ENCODE assay signal across 17 cellular contexts in the genomic region with DNA sequence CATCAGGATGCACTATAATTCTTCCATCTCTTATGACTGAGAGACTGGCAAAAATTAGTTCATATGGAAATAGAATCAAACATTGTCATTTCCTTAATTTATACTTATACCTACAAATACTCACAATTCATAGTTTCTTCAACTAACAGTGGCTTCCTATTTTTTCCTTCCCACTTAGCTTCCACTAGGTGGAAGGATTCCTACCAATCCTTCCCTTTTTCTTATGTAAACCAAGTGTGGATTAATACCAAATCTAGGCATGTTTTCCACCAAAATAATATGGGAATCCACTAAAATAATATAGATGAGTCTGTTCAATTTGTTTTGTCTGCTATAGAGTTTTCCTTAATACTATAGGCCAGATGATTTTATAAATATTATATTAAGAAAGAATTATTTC.
"Had no signal": no experiment of that assay in that cellular context is flagged by ENCODE, and none has a peak within 500 bp of the region (broad histone marks: within the 10 kb centered on the region; RNA-seq: fewer than 3 reads in every experiment).

No MANE protein-coding gene starts in this region.

- H3K4me3 Mint-ChIP-seq: activated CD4-positive, alpha-beta memory T cell treated with anti-CD3 and anti-CD28 coated beads, Interleukin-2, amount 10 ng/mL, durations not matched to agents 7 days and 5 days; activated T-cell treated with anti-CD3 and anti-CD28 coated beads, Interleukin-2, amount 50 U/mL, for 24 hours; natural killer cell treated with Interleukin-12 subunit alpha and Interleukin-12 subunit beta and Interleukin-15 and Interleukin-18, amount 100 ng/mL, for 72 hours; stimulated activated naive CD8-positive, alpha-beta T cell treated with anti-CD3 and anti-CD28 coated beads, Interleukin-15, amount 100 ng/mL, for 72 hours; WTC11 had no signal

- H3K27me3 ChIP-seq: colonic mucosa, foreskin keratinocyte, sigmoid colon, spleen, upper lobe of right lung had no signal

- H3K9me3 ChIP-seq: colonic mucosa, psoas muscle, sigmoid colon, spleen, upper lobe of right lung had no signal

- H3K36me3 Mint-ChIP-seq: natural killer cell treated with Interleukin-12 subunit alpha and Interleukin-12 subunit beta and Interleukin-15 and Interleukin-18, amount 100 ng/mL, for 72 hours; WTC11 had no signal

- H3K4me1 ChIP-seq: colonic mucosa, foreskin keratinocyte, psoas muscle, sigmoid colon, spleen, upper lobe of right lung had no signal

- H3K27me3 Mint-ChIP-seq: activated CD4-positive, alpha-beta memory T cell treated with anti-CD3 and anti-CD28 coated beads, Interleukin-2, amount 10 ng/mL, durations not matched to agents 7 days and 5 days; activated T-cell treated with anti-CD3 and anti-CD28 coated beads, Interleukin-2, amount 50 U/mL, for 24 hours; natural killer cell treated with Interleukin-12 subunit alpha and Interleukin-12 subunit beta and Interleukin-15 and Interleukin-18, amount 100 ng/mL, for 72 hours; stimulated activated naive CD8-positive, alpha-beta T cell treated with anti-CD3 and anti-CD28 coated beads, Interleukin-15, amount 100 ng/mL, for 72 hours had no signal

- DNase-seq: activated CD4-positive, alpha-beta memory T cell treated with anti-CD3 and anti-CD28 coated beads, Interleukin-2, amount 10 ng/mL, durations not matched to agents 7 days and 5 days; activated CD4-positive, alpha-beta T cell treated with anti-CD3 and anti-CD28 coated beads for 4 hours; activated naive CD4-positive, alpha-beta T cell treated with anti-CD3 and anti-CD28 coated beads, Interleukin-2, amount 50 U/mL, for 16 hours; activated T-cell treated with anti-CD3 and anti-CD28 coated beads, Interleukin-2, amount 50 U/mL, for 24 hours; colonic mucosa; effector CD4-positive, alpha-beta T cell; foreskin keratinocyte; mesenchymal stem cell; nucleus accumbens; psoas muscle; sigmoid colon; spleen; stimulated activated naive CD8-positive, alpha-beta T cell treated with anti-CD3 and anti-CD28 coated beads, Interleukin-15, amount 100 ng/mL, for 72 hours; T-helper 2 cell; upper lobe of right lung had no signal

- H3K36me3 ChIP-seq: colonic mucosa, sigmoid colon, spleen, upper lobe of right lung had no signal

- H3K4me3 ChIP-seq: colonic mucosa, psoas muscle, sigmoid colon, spleen, upper lobe of right lung had no signal

- H3K27ac Mint-ChIP-seq: activated CD4-positive, alpha-beta memory T cell treated with anti-CD3 and anti-CD28 coated beads, Interleukin-2, amount 10 ng/mL, durations not matched to agents 7 days and 5 days; activated T-cell treated with anti-CD3 and anti-CD28 coated beads, Interleukin-2, amount 50 U/mL, for 24 hours; natural killer cell treated with Interleukin-12 subunit alpha and Interleukin-12 subunit beta and Interleukin-15 and Interleukin-18, amount 100 ng/mL, for 72 hours; stimulated activated naive CD8-positive, alpha-beta T cell treated with anti-CD3 and anti-CD28 coated beads, Interleukin-15, amount 100 ng/mL, for 72 hours; WTC11 had no signal

- H3K4me1 Mint-ChIP-seq: activated CD4-positive, alpha-beta memory T cell treated with anti-CD3 and anti-CD28 coated beads, Interleukin-2, amount 10 ng/mL, durations not matched to agents 7 days and 5 days; stimulated activated naive CD8-positive, alpha-beta T cell treated with anti-CD3 and anti-CD28 coated beads, Interleukin-15, amount 100 ng/mL, for 72 hours had no signal

- H3K27ac ChIP-seq: colonic mucosa, foreskin keratinocyte, psoas muscle, sigmoid colon, spleen, upper lobe of right lung had no signal

- H3K9me3 Mint-ChIP-seq: activated CD4-positive, alpha-beta memory T cell treated with anti-CD3 and anti-CD28 coated beads, Interleukin-2, amount 10 ng/mL, durations not matched to agents 7 days and 5 days; WTC11 had no signal
